In genomic region chr4:1010522-1011021, GRCh38 we compare ENCODE assay signal across 8 cellular contexts.
DNase-seq lines count a peak whose midpoint lies in the region; ATAC-seq lines count a peak whose summit lies in the region.

No MANE protein-coding gene starts in this region.

- H3K27me3 ChIP-seq in duodenal mucosa (ENCODE audit: control insufficient read depth in 1 of 2, insufficient read depth in 2 of 2, low read length in 2 of 2) (peaks cover 20 to 26% of the 10 kb centered on the region in 2 donors), muscle layer of colon (ENCODE audit: control insufficient read depth in 1 of 2, insufficient read depth in 2 of 2, low read length in 2 of 2) (peaks cover 11 to 25% of the 10 kb centered on the region in 2 donors)

- H3K36me3 ChIP-seq in duodenal mucosa (ENCODE audit: control insufficient read depth in 1 of 2, insufficient read depth in 2 of 2, low read length in 2 of 2) (no peaks in the 10 kb centered on the region), muscle layer of colon (ENCODE audit: insufficient read depth, low read length) (no peaks in the 10 kb centered on the region)

- H3K4me3 ChIP-seq in duodenal mucosa (ENCODE audit: low read depth in 1 of 2, low read length in 2 of 2) (peak overlapping the region; percentile 73 to 76), muscle layer of colon (ENCODE audit: low read depth in 1 of 2, low read length in 2 of 2) (peak overlapping the region; percentile 53 to 71)

- peak overlapping the region; percentile 81 for H3K27ac Mint-ChIP-seq in stimulated activated naive B cell treated with anti-CD40 and anti-IgM and Interleukin-4, amounts not matched to agents 10 μg/mL and 1 μg/mL and 100 μg/mL, for 72 hours

- peaks cover 0 to 3% of the 10 kb centered on the region in 2 donors for H3K9me3 Mint-ChIP-seq in stimulated activated naive B cell treated with anti-CD40 and anti-IgM and Interleukin-4, amounts not matched to agents 10 μg/mL and 1 μg/mL and 100 μg/mL, for 72 hours

- H3K36me3 Mint-ChIP-seq in stimulated activated naive B cell treated with anti-CD40 and anti-IgM and Interleukin-4, amounts not matched to agents 10 μg/mL and 1 μg/mL and 100 μg/mL, for 72 hours = peaks cover 4 to 7% of the 10 kb centered on the region in 2 donors

- H3K9ac ChIP-seq in duodenal mucosa (ENCODE audit: low read depth in 1 of 2, low read length in 2 of 2) (peak overlapping the region; percentile 48 to 57), muscle layer of colon (ENCODE audit: low read length) (no peak overlapping the region)

- peak overlapping the region; percentile 87 to 88 for H3K4me3 Mint-ChIP-seq in stimulated activated naive B cell treated with anti-CD40 and anti-IgM and Interleukin-4, amounts not matched to agents 10 μg/mL and 1 μg/mL and 100 μg/mL, for 72 hours

- peaks cover 32 to 37% of the 10 kb centered on the region in 2 donors for H3K27me3 Mint-ChIP-seq in stimulated activated naive B cell treated with anti-CD40 and anti-IgM and Interleukin-4, amounts not matched to agents 10 μg/mL and 1 μg/mL and 100 μg/mL, for 72 hours

- H3K9me3 ChIP-seq in duodenal mucosa (ENCODE audit: control insufficient read depth in 1 of 2, low read length in 2 of 2) (no peaks in the 10 kb centered on the region), muscle layer of colon (ENCODE audit: low read length) (no peaks in the 10 kb centered on the region)

- DNase-seq in NAMALWA (ENCODE audit: low spot score) = peak; percentile 31
- peak; percentile 34 to 37 for DNase-seq in activated CD4-positive, alpha-beta T cell treated with anti-CD3 and anti-CD28 coated beads, Interleukin-2, amount 50 U/mL, for 24 hours (ENCODE audit: low read depth in 1 of 2, low spot score in 1 of 2)
- DNase-seq in stimulated activated naive B cell treated with anti-CD40 and anti-IgM and Interleukin-4, amounts not matched to agents 10 μg/mL and 1 μg/mL and 100 μg/mL, for 72 hours = peak; percentile 36

- no peak overlapping the region for H3K27ac ChIP-seq in duodenal mucosa (ENCODE audit: low read depth, low read length)
- H3K27ac ChIP-seq in muscle layer of colon (ENCODE audit: low read depth, low read length) = peak overlapping the region; percentile 34

- peaks cover 14 to 20% of the 10 kb centered on the region in 2 donors for H3K4me1 ChIP-seq in duodenal mucosa (ENCODE audit: control insufficient read depth in 1 of 2, insufficient read depth in 2 of 2, low read length in 2 of 2)
- H3K4me1 ChIP-seq in muscle layer of colon (ENCODE audit: insufficient read depth, low read length) = peaks cover 18% of the 10 kb centered on the region

- H3K4me1 Mint-ChIP-seq in stimulated activated naive B cell treated with anti-CD40 and anti-IgM and Interleukin-4, amounts not matched to agents 10 μg/mL and 1 μg/mL and 100 μg/mL, for 72 hours = peaks cover 14 to 29% of the 10 kb centered on the region in 2 donors

- peak; percentile 8 for ATAC-seq in GM18909 (IDR thresholded peaks at IDR 0.05; ENCODE audit: poor library complexity, unreplicated experiment)
- ATAC-seq in stimulated activated naive B cell treated with anti-CD40 and anti-IgM and Interleukin-4, amounts not matched to agents 10 μg/mL and 1 μg/mL and 100 μg/mL, for 72 hours (replicated peaks) = peak; percentile 20 to 41
- ATAC-seq in HG03571 (IDR thresholded peaks at IDR 0.05; ENCODE audit: unreplicated experiment) = no peak
- ATAC-seq in GM18868 (IDR thresholded peaks at IDR 0.05; ENCODE audit: unreplicated experiment) = no peak

Comparison
In these comparisons a context has a peak if more than half of its experiments do, and no peak if none do; other contexts are left out.
1. ATAC-seq: peak in GM18909 (single experiment) and stimulated activated naive B cell treated with anti-CD40 and anti-IgM and Interleukin-4, amounts not matched to agents 10 μg/mL and 1 μg/mL and 100 μg/mL, for 72 hours (2 of 2); none in HG03571 (single experiment) and GM18868 (single experiment).
2. Peak in every context shown above with its lines, with median percentiles within 50 percentile points of each other: DNase-seq.